ENCODE assay signal across 1 cellular context in the genomic region with DNA sequence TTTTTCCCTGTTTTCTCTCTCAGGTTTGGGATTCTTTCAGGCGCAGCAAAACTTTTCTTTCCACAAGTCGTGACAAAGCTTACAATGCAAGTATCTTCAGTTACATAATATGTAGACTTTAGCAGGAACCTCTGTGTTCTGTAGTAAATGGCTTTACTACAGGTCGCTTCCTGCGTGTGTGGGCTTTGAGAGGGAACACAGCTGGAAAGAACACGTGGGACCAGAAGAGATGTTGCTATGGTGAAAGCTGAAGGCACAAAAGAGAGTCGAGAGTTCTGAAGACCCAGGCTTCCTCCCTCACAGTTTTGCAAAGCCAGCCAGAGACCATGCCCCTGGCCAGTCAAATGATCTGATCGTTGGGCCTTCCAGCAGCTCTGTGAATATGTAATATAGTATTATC.
TF ChIP-seq lines count a peak whose summit lies in the region.

No MANE protein-coding gene starts in this region.

TF ChIP-seq in H1, 55 proteins besides CTCF, POLR2A, EP300 and RAD21:
- no peak for TF ChIP-seq SRF (IDR thresholded peaks at IDR 0.05; ENCODE audit: low read depth, low read length)
- TF ChIP-seq, protein P1, sequence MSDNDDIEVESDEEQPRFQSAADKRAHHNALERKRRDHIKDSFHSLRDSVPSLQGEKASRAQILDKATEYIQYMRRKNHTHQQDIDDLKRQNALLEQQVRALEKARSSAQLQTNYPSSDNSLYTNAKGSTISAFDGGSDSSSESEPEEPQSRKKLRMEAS (IDR thresholded peaks at IDR 0.05): 0 out of 2 replicates have a peak, but pooled peaks have one; percentile 26
